In genomic region chr6:10957414-10957886, GRCh38 we compare ENCODE assay signal across 1 cellular context.
A peak's percentile ranks its signal among the peaks of the same experiment; 100 is the strongest.
TF ChIP-seq lines count a peak whose summit lies in the region.

No MANE protein-coding gene starts in this region.

TF ChIP-seq in HepG2, 621 proteins besides CTCF, POLR2A, EP300 and RAD21 (continued from another document and continues in another):
- no peak for TF ChIP-seq FOXP1 (IDR thresholded peaks at IDR 0.05)
- peak; percentile 67 for TF ChIP-seq FOXP1 (CRISPR knock-in tag; IDR thresholded peaks at IDR 0.05)
- no peak for TF ChIP-seq HES4 (CRISPR knock-in tag; IDR thresholded peaks at IDR 0.05; ENCODE audit: borderline replicate concordance)
- TF ChIP-seq, protein P1, sequence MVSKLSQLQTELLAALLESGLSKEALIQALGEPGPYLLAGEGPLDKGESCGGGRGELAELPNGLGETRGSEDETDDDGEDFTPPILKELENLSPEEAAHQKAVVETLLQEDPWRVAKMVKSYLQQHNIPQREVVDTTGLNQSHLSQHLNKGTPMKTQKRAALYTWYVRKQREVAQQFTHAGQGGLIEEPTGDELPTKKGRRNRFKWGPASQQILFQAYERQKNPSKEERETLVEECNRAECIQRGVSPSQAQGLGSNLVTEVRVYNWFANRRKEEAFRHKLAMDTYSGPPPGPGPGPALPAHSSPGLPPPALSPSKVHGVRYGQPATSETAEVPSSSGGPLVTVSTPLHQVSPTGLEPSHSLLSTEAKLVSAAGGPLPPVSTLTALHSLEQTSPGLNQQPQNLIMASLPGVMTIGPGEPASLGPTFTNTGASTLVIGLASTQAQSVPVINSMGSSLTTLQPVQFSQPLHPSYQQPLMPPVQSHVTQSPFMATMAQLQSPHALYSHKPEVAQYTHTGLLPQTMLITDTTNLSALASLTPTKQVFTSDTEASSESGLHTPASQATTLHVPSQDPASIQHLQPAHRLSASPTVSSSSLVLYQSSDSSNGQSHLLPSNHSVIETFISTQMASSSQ (IDR thresholded peaks at IDR 0.05; ENCODE audit: low read depth): peak; percentile 79
- TF ChIP-seq, protein P1 (CRISPR knock-in tag; IDR thresholded peaks at IDR 0.05; ENCODE audit: borderline replicate concordance): peak; percentile 90
- TF ChIP-seq ZSCAN29 (CRISPR knock-in tag; conservative IDR thresholded peaks at IDR 0.05): no peak; the same call in none of the 2 replicates
- TF ChIP-seq PHF8 (CRISPR knock-in tag; IDR thresholded peaks at IDR 0.05): no peak
- 0 out of 2 replicates have a peak, but pooled peaks have one; percentile 70 for TF ChIP-seq ZNF317 (CRISPR knock-in tag; IDR thresholded peaks at IDR 0.05)
- no peak for TF ChIP-seq KDM5A (IDR thresholded peaks at IDR 0.05; ENCODE audit: borderline replicate concordance, low read length)
- no peak for TF ChIP-seq ZNF768 (CRISPR knock-in tag; IDR thresholded peaks at IDR 0.05)
- TF ChIP-seq, protein P2, sequence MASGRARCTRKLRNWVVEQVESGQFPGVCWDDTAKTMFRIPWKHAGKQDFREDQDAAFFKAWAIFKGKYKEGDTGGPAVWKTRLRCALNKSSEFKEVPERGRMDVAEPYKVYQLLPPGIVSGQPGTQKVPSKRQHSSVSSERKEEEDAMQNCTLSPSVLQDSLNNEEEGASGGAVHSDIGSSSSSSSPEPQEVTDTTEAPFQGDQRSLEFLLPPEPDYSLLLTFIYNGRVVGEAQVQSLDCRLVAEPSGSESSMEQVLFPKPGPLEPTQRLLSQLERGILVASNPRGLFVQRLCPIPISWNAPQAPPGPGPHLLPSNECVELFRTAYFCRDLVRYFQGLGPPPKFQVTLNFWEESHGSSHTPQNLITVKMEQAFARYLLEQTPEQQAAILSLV (CRISPR knock-in tag; IDR thresholded peaks at IDR 0.05; ENCODE audit: borderline replicate concordance): no peak
- no peak for TF ChIP-seq TAF1 (CRISPR knock-in tag; IDR thresholded peaks at IDR 0.05)
- peak; percentile 61; the same call in 1 of the 2 replicates for TF ChIP-seq FOSL1 (CRISPR knock-in tag; IDR thresholded peaks at IDR 0.05; ENCODE audit: borderline replicate concordance)
- TF ChIP-seq CREB3 (CRISPR knock-in tag; IDR thresholded peaks at IDR 0.05): no peak
- TF ChIP-seq POLR2AphosphoS2 (IDR thresholded peaks at IDR 0.05; ENCODE audit: low read depth, low read length): no peak
- peak; percentile 91 for TF ChIP-seq NCOA2 (CRISPR knock-in tag; IDR thresholded peaks at IDR 0.05)
- no peak for TF ChIP-seq AGO2 (optimal IDR thresholded peaks at IDR 0.05; ENCODE audit: low read depth, low read length)
- TF ChIP-seq, protein P3, sequence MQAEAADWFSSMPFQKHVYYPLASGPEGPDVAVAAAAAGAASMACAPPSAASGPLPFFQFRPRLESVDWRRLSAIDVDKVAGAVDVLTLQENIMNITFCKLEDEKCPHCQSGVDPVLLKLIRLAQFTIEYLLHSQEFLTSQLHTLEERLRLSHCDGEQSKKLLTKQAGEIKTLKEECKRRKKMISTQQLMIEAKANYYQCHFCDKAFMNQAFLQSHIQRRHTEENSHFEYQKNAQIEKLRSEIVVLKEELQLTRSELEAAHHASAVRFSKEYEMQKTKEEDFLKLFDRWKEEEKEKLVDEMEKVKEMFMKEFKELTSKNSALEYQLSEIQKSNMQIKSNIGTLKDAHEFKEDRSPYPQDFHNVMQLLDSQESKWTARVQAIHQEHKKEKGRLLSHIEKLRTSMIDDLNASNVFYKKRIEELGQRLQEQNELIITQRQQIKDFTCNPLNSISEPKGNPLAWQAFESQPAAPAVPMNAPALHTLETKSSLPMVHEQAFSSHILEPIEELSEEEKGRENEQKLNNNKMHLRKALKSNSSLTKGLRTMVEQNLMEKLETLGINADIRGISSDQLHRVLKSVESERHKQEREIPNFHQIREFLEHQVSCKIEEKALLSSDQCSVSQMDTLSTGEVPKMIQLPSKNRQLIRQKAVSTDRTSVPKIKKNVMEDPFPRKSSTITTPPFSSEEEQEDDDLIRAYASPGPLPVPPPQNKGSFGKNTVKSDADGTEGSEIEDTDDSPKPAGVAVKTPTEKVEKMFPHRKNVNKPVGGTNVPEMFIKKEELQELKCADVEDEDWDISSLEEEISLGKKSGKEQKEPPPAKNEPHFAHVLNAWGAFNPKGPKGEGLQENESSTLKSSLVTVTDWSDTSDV (CRISPR knock-in tag; IDR thresholded peaks at IDR 0.05): no peak
- no peak for TF ChIP-seq JDP2 (CRISPR knock-in tag; IDR thresholded peaks at IDR 0.05; ENCODE audit: borderline replicate concordance)
- TF ChIP-seq DMAP1 (CRISPR knock-in tag; IDR thresholded peaks at IDR 0.05): peak; percentile 63; the same call in 1 of the 2 replicates
- TF ChIP-seq ZHX1 (CRISPR knock-in tag; IDR thresholded peaks at IDR 0.05; ENCODE audit: low read depth): no peak
- peak; percentile 78 for TF ChIP-seq DPF2 (CRISPR knock-in tag; IDR thresholded peaks at IDR 0.05; ENCODE audit: borderline replicate concordance, low read depth)
- TF ChIP-seq, protein P4, sequence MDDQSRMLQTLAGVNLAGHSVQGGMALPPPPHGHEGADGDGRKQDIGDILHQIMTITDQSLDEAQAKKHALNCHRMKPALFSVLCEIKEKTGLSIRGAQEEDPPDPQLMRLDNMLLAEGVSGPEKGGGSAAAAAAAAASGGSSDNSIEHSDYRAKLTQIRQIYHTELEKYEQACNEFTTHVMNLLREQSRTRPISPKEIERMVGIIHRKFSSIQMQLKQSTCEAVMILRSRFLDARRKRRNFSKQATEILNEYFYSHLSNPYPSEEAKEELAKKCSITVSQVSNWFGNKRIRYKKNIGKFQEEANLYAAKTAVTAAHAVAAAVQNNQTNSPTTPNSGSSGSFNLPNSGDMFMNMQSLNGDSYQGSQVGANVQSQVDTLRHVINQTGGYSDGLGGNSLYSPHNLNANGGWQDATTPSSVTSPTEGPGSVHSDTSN (CRISPR knock-in tag; IDR thresholded peaks at IDR 0.05; ENCODE audit: borderline replicate concordance): no peak
- TF ChIP-seq MAX (IDR thresholded peaks at IDR 0.05): 0 out of 2 replicates have a peak, but pooled peaks have one; percentile 37
- no peak for TF ChIP-seq ZNF326 (CRISPR knock-in tag; IDR thresholded peaks at IDR 0.05; ENCODE audit: borderline replicate concordance)
- TF ChIP-seq CHD4 (IDR thresholded peaks at IDR 0.05; ENCODE audit: borderline replicate concordance, low read length): no peak
- TF ChIP-seq ZNF776 (CRISPR knock-in tag; IDR thresholded peaks at IDR 0.05): no peak
- TF ChIP-seq, protein P5, sequence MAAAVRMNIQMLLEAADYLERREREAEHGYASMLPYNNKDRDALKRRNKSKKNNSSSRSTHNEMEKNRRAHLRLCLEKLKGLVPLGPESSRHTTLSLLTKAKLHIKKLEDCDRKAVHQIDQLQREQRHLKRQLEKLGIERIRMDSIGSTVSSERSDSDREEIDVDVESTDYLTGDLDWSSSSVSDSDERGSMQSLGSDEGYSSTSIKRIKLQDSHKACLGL (CRISPR knock-in tag; IDR thresholded peaks at IDR 0.05): no peak
- TF ChIP-seq, protein P6, sequence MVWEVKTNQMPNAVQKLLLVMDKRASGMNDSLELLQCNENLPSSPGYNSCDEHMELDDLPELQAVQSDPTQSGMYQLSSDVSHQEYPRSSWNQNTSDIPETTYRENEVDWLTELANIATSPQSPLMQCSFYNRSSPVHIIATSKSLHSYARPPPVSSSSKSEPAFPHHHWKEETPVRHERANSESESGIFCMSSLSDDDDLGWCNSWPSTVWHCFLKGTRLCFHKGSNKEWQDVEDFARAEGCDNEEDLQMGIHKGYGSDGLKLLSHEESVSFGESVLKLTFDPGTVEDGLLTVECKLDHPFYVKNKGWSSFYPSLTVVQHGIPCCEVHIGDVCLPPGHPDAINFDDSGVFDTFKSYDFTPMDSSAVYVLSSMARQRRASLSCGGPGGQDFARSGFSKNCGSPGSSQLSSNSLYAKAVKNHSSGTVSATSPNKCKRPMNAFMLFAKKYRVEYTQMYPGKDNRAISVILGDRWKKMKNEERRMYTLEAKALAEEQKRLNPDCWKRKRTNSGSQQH (CRISPR knock-in tag; IDR thresholded peaks at IDR 0.05; ENCODE audit: low read depth): no peak
- TF ChIP-seq ZBTB40 (IDR thresholded peaks at IDR 0.05): no peak
- peak; percentile 46; the same call in 1 of the 2 replicates for TF ChIP-seq ZBTB40 (CRISPR knock-in tag; IDR thresholded peaks at IDR 0.05)
